Comparison of ENCODE assay signal across 15 cellular contexts in genomic region chr1:197435224-197435623, GRCh38.
"Had no signal": no experiment of that assay in that cellular context is flagged by ENCODE, and none has a peak within 500 bp of the region (broad histone marks: within the 10 kb centered on the region; RNA-seq: fewer than 3 reads in every experiment).

No MANE protein-coding gene starts in this region.

- H3K36me3 Mint-ChIP-seq: stimulated activated naive B cell treated with anti-CD40 and anti-IgM and Interleukin-4, amounts not matched to agents 10 μg/mL and 1 μg/mL and 100 μg/mL, for 72 hours had no signal

- ATAC-seq: activated naive CD8-positive, alpha-beta T cell treated with anti-CD3 and anti-CD28 coated beads, Interleukin-2, amount 50 U/mL, for 24 hours; activated T-helper 17 cell treated with anti-CD3 and anti-CD28 coated beads, Interleukin-2, amount 50 U/mL, for 72 hours; gastroesophageal sphincter; stimulated activated naive B cell treated with anti-CD40 and anti-IgM and Interleukin-4, amounts not matched to agents 10 μg/mL and 1 μg/mL and 100 μg/mL, for 72 hours had no signal

- DNase-seq: activated CD4-positive, alpha-beta T cell treated with anti-CD3 and anti-CD28 coated beads, Interleukin-2, amount 50 U/mL, for 1 hour; activated CD4-positive, CD25-positive, alpha-beta regulatory T cell; activated naive CD4-positive, alpha-beta T cell treated with anti-CD3 and anti-CD28 coated beads for 36 hours; activated naive CD8-positive, alpha-beta T cell treated with anti-CD3 and anti-CD28 coated beads, Interleukin-2, amount 50 U/mL, for 24 hours; aorta; dorsolateral prefrontal cortex; midbrain; stimulated activated naive B cell treated with anti-CD40 and anti-IgM and Interleukin-4, amounts not matched to agents 10 μg/mL and 1 μg/mL and 100 μg/mL, for 72 hours; thyroid gland had no signal

- H3K4me1 Mint-ChIP-seq: activated naive CD8-positive, alpha-beta T cell treated with anti-CD3 and anti-CD28 coated beads, Interleukin-2, amount 50 U/mL, for 24 hours; activated T-helper 17 cell treated with anti-CD3 and anti-CD28 coated beads, Interleukin-2, amount 50 U/mL, for 72 hours; stimulated activated naive B cell treated with anti-CD40 and anti-IgM and Interleukin-4, amounts not matched to agents 10 μg/mL and 1 μg/mL and 100 μg/mL, for 72 hours had no signal

- H3K27me3 ChIP-seq: dorsolateral prefrontal cortex, gastroesophageal sphincter, neutrophil, thyroid gland had no signal

- H3K4me1 ChIP-seq: gastroesophageal sphincter, parathyroid adenoma, thyroid gland had no signal

- H3K9me3 Mint-ChIP-seq: activated naive CD4-positive, alpha-beta T cell treated with anti-CD3 and anti-CD28 coated beads for 36 hours; activated naive CD8-positive, alpha-beta T cell treated with anti-CD3 and anti-CD28 coated beads, Interleukin-2, amount 50 U/mL, for 24 hours; activated T-helper 17 cell treated with anti-CD3 and anti-CD28 coated beads, Interleukin-2, amount 50 U/mL, for 72 hours; stimulated activated naive B cell treated with anti-CD40 and anti-IgM and Interleukin-4, amounts not matched to agents 10 μg/mL and 1 μg/mL and 100 μg/mL, for 72 hours; T-helper 2 cell treated with Interferon-gamma antibody and Interleukin-4, amounts not matched to agents 5 μg/mL and 100 μg/mL, for 36 hours had no signal

- H3K27ac Mint-ChIP-seq: activated naive CD4-positive, alpha-beta T cell treated with anti-CD3 and anti-CD28 coated beads for 36 hours; activated naive CD8-positive, alpha-beta T cell treated with anti-CD3 and anti-CD28 coated beads, Interleukin-2, amount 50 U/mL, for 24 hours; activated T-helper 17 cell treated with anti-CD3 and anti-CD28 coated beads, Interleukin-2, amount 50 U/mL, for 72 hours; stimulated activated naive B cell treated with anti-CD40 and anti-IgM and Interleukin-4, amounts not matched to agents 10 μg/mL and 1 μg/mL and 100 μg/mL, for 72 hours; T-helper 2 cell treated with Interferon-gamma antibody and Interleukin-4, amounts not matched to agents 5 μg/mL and 100 μg/mL, for 36 hours had no signal

- H3K79me2 ChIP-seq: parathyroid adenoma had no signal

- H3K27ac ChIP-seq: dorsolateral prefrontal cortex, gastroesophageal sphincter, neutrophil, parathyroid adenoma, thyroid gland had no signal

- H3K36me3 ChIP-seq: gastroesophageal sphincter, neutrophil, thyroid gland had no signal

- H3K4me3 ChIP-seq: dorsolateral prefrontal cortex, gastroesophageal sphincter, lung, thyroid gland had no signal

- H3K9me3 ChIP-seq: gastroesophageal sphincter, neutrophil, thyroid gland had no signal

- H2AFZ ChIP-seq: parathyroid adenoma had no signal

- H3K4me3 Mint-ChIP-seq: activated naive CD4-positive, alpha-beta T cell treated with anti-CD3 and anti-CD28 coated beads for 36 hours; activated naive CD8-positive, alpha-beta T cell treated with anti-CD3 and anti-CD28 coated beads, Interleukin-2, amount 50 U/mL, for 24 hours; activated T-helper 17 cell treated with anti-CD3 and anti-CD28 coated beads, Interleukin-2, amount 50 U/mL, for 72 hours; stimulated activated naive B cell treated with anti-CD40 and anti-IgM and Interleukin-4, amounts not matched to agents 10 μg/mL and 1 μg/mL and 100 μg/mL, for 72 hours; T-helper 2 cell treated with Interferon-gamma antibody and Interleukin-4, amounts not matched to agents 5 μg/mL and 100 μg/mL, for 36 hours had no signal

- H3K27me3 Mint-ChIP-seq: activated naive CD8-positive, alpha-beta T cell treated with anti-CD3 and anti-CD28 coated beads, Interleukin-2, amount 50 U/mL, for 24 hours; activated T-helper 17 cell treated with anti-CD3 and anti-CD28 coated beads, Interleukin-2, amount 50 U/mL, for 72 hours had no signal
